8 cellular contexts compared by ENCODE assay signal in the genomic region with DNA sequence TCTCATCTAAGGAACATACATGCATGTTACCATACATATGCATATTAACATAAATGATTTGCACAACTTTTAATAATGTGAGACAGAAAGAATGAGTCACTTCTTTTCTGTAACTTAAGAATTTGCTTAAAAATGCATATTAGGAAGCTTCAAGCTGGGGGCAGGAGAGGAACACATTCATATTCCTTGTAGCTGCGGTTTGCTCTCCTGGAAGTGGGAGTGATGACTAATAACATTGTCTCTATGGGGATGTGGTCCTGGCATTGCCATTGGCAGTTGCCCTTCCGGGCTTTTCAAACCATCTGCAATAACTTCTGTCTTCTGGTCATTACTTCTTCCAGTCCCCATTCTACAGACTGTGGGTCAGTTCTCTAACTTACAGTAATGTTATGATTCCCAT. TPM values are rescaled to one million over a fixed set of nuclear protein-coding genes. Genes with fewer than 3 reads are reported as not detected.
A peak's percentile ranks its signal among the peaks of the same experiment; 100 is the strongest.
DNase-seq lines count a peak whose midpoint lies in the region; ATAC-seq and TF ChIP-seq lines count a peak whose summit lies in the region.

No MANE protein-coding gene starts in this region.

- H3K9me3 Mint-ChIP-seq in dendritic cell treated with granulocyte-macrophage colony-stimulating factor and Interleukin-4, amounts not matched to agents 40 ng/mL and 50 ng/mL, for 4 days = no peaks in the 10 kb centered on the region
- H3K9me3 Mint-ChIP-seq in osteocyte (ENCODE audit: unreplicated experiment) = no peaks in the 10 kb centered on the region

- intact Hi-C loops in dendritic cell treated with granulocyte-macrophage colony-stimulating factor and Interleukin-4, amounts not matched to agents 40 ng/mL and 50 ng/mL, for 4 days (cut with micrococcal nuclease) = loop anchor here (10.0 kb wide), 1 partner anchor 190 kb away; no protein-coding TSS in a partner anchor

- peak; percentile 54 for TF ChIP-seq CTCF in osteocyte (IDR thresholded peaks at IDR 0.05)

- peak overlapping the region; percentile 65 for H3K27ac Mint-ChIP-seq in dendritic cell treated with granulocyte-macrophage colony-stimulating factor and Interleukin-4, amounts not matched to agents 40 ng/mL and 50 ng/mL, for 4 days
- H3K27ac Mint-ChIP-seq in osteocyte (ENCODE audit: unreplicated experiment) = peak overlapping the region; percentile 89

- no peaks in the 10 kb centered on the region for H3K27me3 Mint-ChIP-seq in dendritic cell treated with granulocyte-macrophage colony-stimulating factor and Interleukin-4, amounts not matched to agents 40 ng/mL and 50 ng/mL, for 4 days
- H3K27me3 Mint-ChIP-seq in osteocyte (ENCODE audit: unreplicated experiment) = no peaks in the 10 kb centered on the region

- peaks cover 44% of the 10 kb centered on the region for H3K4me1 Mint-ChIP-seq in dendritic cell treated with granulocyte-macrophage colony-stimulating factor and Interleukin-4, amounts not matched to agents 40 ng/mL and 50 ng/mL, for 4 days (ENCODE audit: low read depth)
- H3K4me1 Mint-ChIP-seq in osteocyte (ENCODE audit: unreplicated experiment) = peaks cover 46% of the 10 kb centered on the region

- no peak overlapping the region for H3K4me3 Mint-ChIP-seq in dendritic cell treated with granulocyte-macrophage colony-stimulating factor and Interleukin-4, amounts not matched to agents 40 ng/mL and 50 ng/mL, for 4 days
- H3K4me3 Mint-ChIP-seq in osteocyte (ENCODE audit: unreplicated experiment) = no peak overlapping the region

- H3K36me3 Mint-ChIP-seq in dendritic cell treated with granulocyte-macrophage colony-stimulating factor and Interleukin-4, amounts not matched to agents 40 ng/mL and 50 ng/mL, for 4 days (ENCODE audit: low read depth) = no peaks in the 10 kb centered on the region
- peaks cover 4% of the 10 kb centered on the region for H3K36me3 Mint-ChIP-seq in osteocyte (ENCODE audit: unreplicated experiment)

- peak; percentile 56 for ATAC-seq in GM21529 (IDR thresholded peaks at IDR 0.05; ENCODE audit: unreplicated experiment)
- ATAC-seq in GM18861 (IDR thresholded peaks at IDR 0.05; ENCODE audit: unreplicated experiment) = no peak
- no peak for ATAC-seq in HG02759 (IDR thresholded peaks at IDR 0.05; ENCODE audit: unreplicated experiment)

- DNase-seq in NOMO-1 (lab: John Stamatoyannopoulos, UW; ENCODE audit: unreplicated experiment in 2 of 2) (peak; percentile 59 to 78), osteocyte (ENCODE audit: extremely low spot score, unreplicated experiment) (no peak), NCI-H2107 treated with DMSO at 0.1 percent for 48 hours (lab: John Stamatoyannopoulos, UW; ENCODE audit: unreplicated experiment) (no peak)
- no peak for DNase-seq in activated effector memory CD4-positive, alpha-beta T cell treated with Interleukin-2 at 50 U/mL for 16 hours

RNA-seq across cellular contexts. Expression of gene CHST2, which starts 15.6 kb away (rescaled TPM):
- 41.6 and 44.5 TPM in 2 replicates for total RNA-seq in osteocyte

Comparison
In these comparisons a context has a peak if more than half of its experiments do, and no peak if none do; other contexts are left out.
1. DNase-seq: peak in NOMO-1 (2 of 2); none in osteocyte (single experiment), activated effector memory CD4-positive, alpha-beta T cell treated with Interleukin-2 at 50 U/mL for 16 hours (single experiment) and NCI-H2107 treated with DMSO at 0.1 percent for 48 hours (single experiment).